ENCODE assay signal across 27 cellular contexts in the genomic region with DNA sequence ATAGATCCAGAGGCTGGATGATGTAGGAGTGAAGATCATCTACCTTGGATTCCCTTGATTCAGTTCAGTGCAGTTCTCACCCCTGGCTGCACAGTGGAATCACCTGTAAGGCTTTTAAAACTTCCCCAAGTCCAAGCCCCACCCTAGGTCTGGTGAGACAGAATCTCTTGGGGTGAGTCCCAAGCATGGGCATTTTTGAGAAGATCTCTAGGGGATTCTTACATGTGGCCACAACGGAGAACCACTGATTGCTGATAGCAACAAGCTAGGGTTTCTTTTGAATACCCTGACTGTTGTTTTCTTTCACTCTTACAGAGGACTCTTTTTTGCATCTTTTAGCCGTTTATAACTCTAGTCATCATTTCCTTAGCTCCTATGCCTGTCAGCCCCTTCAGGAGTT.
"Had no signal": no experiment of that assay in that cellular context is flagged by ENCODE, and none has a peak within 500 bp of the region (broad histone marks: within the 10 kb centered on the region; RNA-seq: fewer than 3 reads in every experiment).

No MANE protein-coding gene starts in this region.

- DNase-seq: activated CD4-positive, alpha-beta T cell treated with anti-CD3 and anti-CD28 coated beads, Interleukin-2, amount 10 ng/mL, durations not matched to agents 7 days and 5 days; activated CD4-positive, CD25-positive, alpha-beta regulatory T cell treated with anti-CD3 and anti-CD28 coated beads, Interleukin-2, amount 50 U/mL, for 72 hours; activated T-cell treated with anti-CD3 and anti-CD28 coated beads, Interleukin-2, amount 50 U/mL, for 48 hours; anterior cingulate cortex; effector CD4-positive, alpha-beta T cell; erythroblast; foreskin keratinocyte; heart right ventricle; natural killer cell; posterior cingulate gyrus; right lobe of liver; stimulated activated CD4-positive, alpha-beta T cell treated with anti-CD3 and anti-CD28 coated beads, Interleukin-12 subunit alpha, Interleukin-12 subunit beta, amount 100 ng/mL, for 4 hours; stimulated activated CD4-positive, alpha-beta T cell treated with anti-CD3 and anti-CD28 coated beads, Interleukin-4, amount 100 ng/mL, for 24 hours; T-helper 17 cell; T1000 had no signal

- H3K36me3 ChIP-seq: heart right ventricle, right lobe of liver, thoracic aorta, uterus had no signal

- FAIRE-seq: bronchial epithelial cell, endometrium had no signal

- H3K27ac Mint-ChIP-seq: activated CD4-positive, alpha-beta T cell treated with anti-CD3 and anti-CD28 coated beads, Interleukin-2, amount 10 ng/mL, durations not matched to agents 7 days and 5 days; activated CD8-positive, alpha-beta T cell treated with anti-CD3 and anti-CD28 coated beads for 36 hours; activated naive CD4-positive, alpha-beta T cell treated with anti-CD3 and anti-CD28 coated beads, Interleukin-2, amount 50 U/mL, for 24 hours; activated T-helper 2 cell treated with anti-CD3 and anti-CD28 coated beads, Interferon-gamma antibody, Interleukin-2, Interleukin-4, amounts not matched to agents 10 μg/mL and 5 μg/mL and 100 μg/mL, durations not matched to agents 14 hours and 24 hours and 36 hours; natural killer cell; stimulated activated effector memory CD8-positive, alpha-beta T cell treated with anti-CD3 and anti-CD28 coated beads, Interleukin-12 subunit alpha, Interleukin-12 subunit beta, amount 100 ng/mL, for 72 hours; stimulated activated naive CD8-positive, alpha-beta T cell treated with anti-CD3 and anti-CD28 coated beads, Interleukin-15, Interleukin-2, amounts not matched to agents 100 ng/mL and 50 ng/mL, for 24 hours; T-helper 17 cell; type B pancreatic cell had no signal

- ATAC-seq: activated CD8-positive, alpha-beta T cell treated with anti-CD3 and anti-CD28 coated beads for 36 hours; foreskin keratinocyte; natural killer cell; right lobe of liver; stimulated activated effector memory CD8-positive, alpha-beta T cell treated with anti-CD3 and anti-CD28 coated beads, Interleukin-12 subunit alpha, Interleukin-12 subunit beta, amount 100 ng/mL, for 72 hours; T-helper 17 cell had no signal

- H3K4me3 Mint-ChIP-seq: activated CD4-positive, alpha-beta T cell treated with anti-CD3 and anti-CD28 coated beads, Interleukin-2, amount 10 ng/mL, durations not matched to agents 7 days and 5 days; activated CD8-positive, alpha-beta T cell treated with anti-CD3 and anti-CD28 coated beads for 36 hours; activated naive CD4-positive, alpha-beta T cell treated with anti-CD3 and anti-CD28 coated beads, Interleukin-2, amount 50 U/mL, for 24 hours; central memory CD8-positive, alpha-beta T cell; natural killer cell; stimulated activated effector memory CD8-positive, alpha-beta T cell treated with anti-CD3 and anti-CD28 coated beads, Interleukin-12 subunit alpha, Interleukin-12 subunit beta, amount 100 ng/mL, for 72 hours; stimulated activated naive CD8-positive, alpha-beta T cell treated with anti-CD3 and anti-CD28 coated beads, Interleukin-15, Interleukin-2, amounts not matched to agents 100 ng/mL and 50 ng/mL, for 24 hours; T-helper 17 cell; type B pancreatic cell had no signal

- H3K4me3 ChIP-seq: heart right ventricle, right lobe of liver, skin epidermis, thoracic aorta, uterus had no signal

- H3K9me3 ChIP-seq: right lobe of liver, thoracic aorta, uterus had no signal

- H3K9me3 Mint-ChIP-seq: activated CD8-positive, alpha-beta T cell treated with anti-CD3 and anti-CD28 coated beads for 36 hours; activated naive CD4-positive, alpha-beta T cell treated with anti-CD3 and anti-CD28 coated beads, Interleukin-2, amount 50 U/mL, for 24 hours; activated T-helper 2 cell treated with anti-CD3 and anti-CD28 coated beads, Interferon-gamma antibody, Interleukin-2, Interleukin-4, amounts not matched to agents 10 μg/mL and 5 μg/mL and 100 μg/mL, durations not matched to agents 14 hours and 24 hours and 36 hours; natural killer cell; stimulated activated effector memory CD8-positive, alpha-beta T cell treated with anti-CD3 and anti-CD28 coated beads, Interleukin-12 subunit alpha, Interleukin-12 subunit beta, amount 100 ng/mL, for 72 hours; stimulated activated naive CD8-positive, alpha-beta T cell treated with anti-CD3 and anti-CD28 coated beads, Interleukin-15, Interleukin-2, amounts not matched to agents 100 ng/mL and 50 ng/mL, for 24 hours; type B pancreatic cell had no signal

- H3K36me3 Mint-ChIP-seq: activated naive CD4-positive, alpha-beta T cell treated with anti-CD3 and anti-CD28 coated beads, Interleukin-2, amount 50 U/mL, for 24 hours; natural killer cell; stimulated activated effector memory CD8-positive, alpha-beta T cell treated with anti-CD3 and anti-CD28 coated beads, Interleukin-12 subunit alpha, Interleukin-12 subunit beta, amount 100 ng/mL, for 72 hours; type B pancreatic cell had no signal

- H3K4me1 ChIP-seq: foreskin keratinocyte, right lobe of liver, uterus had no signal

- H3K27ac ChIP-seq: foreskin keratinocyte, heart right ventricle, right lobe of liver, thoracic aorta, uterus had no signal

- H3K4me1 Mint-ChIP-seq: activated CD4-positive, alpha-beta T cell treated with anti-CD3 and anti-CD28 coated beads, Interleukin-2, amount 10 ng/mL, durations not matched to agents 7 days and 5 days; activated naive CD4-positive, alpha-beta T cell treated with anti-CD3 and anti-CD28 coated beads, Interleukin-2, amount 50 U/mL, for 24 hours; central memory CD8-positive, alpha-beta T cell; natural killer cell; stimulated activated effector memory CD8-positive, alpha-beta T cell treated with anti-CD3 and anti-CD28 coated beads, Interleukin-12 subunit alpha, Interleukin-12 subunit beta, amount 100 ng/mL, for 72 hours; T-helper 17 cell had no signal

- H3K27me3 ChIP-seq: heart right ventricle, right lobe of liver, uterus had no signal
